Comparison of ENCODE assay signal across 27 cellular contexts in the genomic region with DNA sequence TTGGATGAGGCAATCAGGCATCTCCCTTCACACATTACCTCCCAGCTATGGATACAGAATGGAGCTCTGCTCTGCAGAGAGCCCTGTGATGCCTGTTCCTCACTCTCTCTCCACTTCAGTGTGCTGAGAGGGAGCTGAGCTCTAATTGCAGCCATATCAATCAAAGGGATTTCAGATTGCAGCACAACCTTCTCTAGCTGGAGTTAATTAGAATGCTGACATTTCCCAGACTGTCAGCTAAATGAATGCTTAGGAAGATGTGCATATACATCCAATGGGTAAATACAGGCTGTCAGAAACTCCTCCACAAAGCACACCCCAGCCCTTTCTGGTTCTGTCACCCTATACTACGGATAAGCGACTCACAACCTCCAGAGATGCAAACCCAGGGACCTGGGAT.
"Had no signal": no experiment of that assay in that cellular context is flagged by ENCODE, and none has a peak within 500 bp of the region (broad histone marks: within the 10 kb centered on the region; RNA-seq: fewer than 3 reads in every experiment).

No MANE protein-coding gene starts in this region.

- H3K4me1 ChIP-seq: ascending aorta, body of pancreas had no signal

- H3K4me3 Mint-ChIP-seq: activated CD8-positive, alpha-beta T cell treated with anti-CD3 and anti-CD28 coated beads for 36 hours; activated naive CD8-positive, alpha-beta T cell treated with anti-CD3 and anti-CD28 coated beads, Interleukin-2, amount 50 U/mL, for 24 hours; activated T-cell treated with anti-CD3 and anti-CD28 coated beads, Interleukin-2, amount 50 U/mL, for 24 hours; activated T-helper 1 cell treated with anti-CD3 and anti-CD28 coated beads, Interleukin-12 subunit alpha, Interleukin-12 subunit beta, Interleukin-2, Interleukin-4 antibody, amounts not matched to agents 30 ng/mL and 10 ng/mL and 1 ng/mL, durations not matched to agents 14 hours and 24 hours and 36 hours; T-helper 1 cell treated with Interleukin-12 subunit alpha and Interleukin-12 subunit beta and Interleukin-4 antibody, amounts not matched to agents 30 μg/mL and 1 μg/mL, for 36 hours had no signal

- DNase-seq: activated CD4-positive, alpha-beta T cell treated with anti-CD3 and anti-CD28 coated beads for 4 hours; activated CD8-positive, alpha-beta memory T cell treated with anti-CD3 and anti-CD28 coated beads, Interleukin-2, amount 50 U/mL, for 48 hours; activated CD8-positive, alpha-beta T cell treated with anti-CD3 and anti-CD28 coated beads for 36 hours; activated effector memory CD4-positive, alpha-beta T cell treated with anti-CD3 and anti-CD28 coated beads, Interleukin-2, amount 50 U/mL, for 16 hours; activated naive CD4-positive, alpha-beta T cell treated with Interleukin-2 at 50 U/mL for 16 hours; activated naive CD8-positive, alpha-beta T cell treated with anti-CD3 and anti-CD28 coated beads, Interleukin-2, amount 50 U/mL, for 24 hours; activated T-cell treated with anti-CD3 and anti-CD28 coated beads, Interleukin-2, amount 50 U/mL, for 24 hours; amniotic stem cell; body of pancreas; IMR-90; Kasumi-1; KBM-7; NCI-H1930; NCI-H2107; NCI-H226; NCI-H526; NCI-H774; NK-92 treated with Interleukin-12 subunit alpha and Interleukin-12 subunit beta, amount 100 ng/mL, for 24 hours; OCI-M1; RPMI8226 had no signal

- H3K9me3 ChIP-seq: body of pancreas had no signal

- H3K27me3 ChIP-seq: ascending aorta, body of pancreas had no signal

- H3K9me3 Mint-ChIP-seq: activated naive CD4-positive, alpha-beta T cell treated with anti-CD3 and anti-CD28 coated beads, Interleukin-2, amount 50 U/mL, for 72 hours; activated naive CD8-positive, alpha-beta T cell treated with anti-CD3 and anti-CD28 coated beads, Interleukin-2, amount 50 U/mL, for 24 hours; activated T-helper 1 cell treated with anti-CD3 and anti-CD28 coated beads, Interleukin-12 subunit alpha, Interleukin-12 subunit beta, Interleukin-2, Interleukin-4 antibody, amounts not matched to agents 30 ng/mL and 10 ng/mL and 1 ng/mL, durations not matched to agents 14 hours and 24 hours and 36 hours; T-helper 1 cell treated with Interleukin-12 subunit alpha and Interleukin-12 subunit beta and Interleukin-4 antibody, amounts not matched to agents 30 μg/mL and 1 μg/mL, for 36 hours had no signal

- H3K27ac Mint-ChIP-seq: activated CD8-positive, alpha-beta T cell treated with anti-CD3 and anti-CD28 coated beads for 36 hours; activated naive CD4-positive, alpha-beta T cell treated with anti-CD3 and anti-CD28 coated beads, Interleukin-2, amount 50 U/mL, for 72 hours; activated naive CD8-positive, alpha-beta T cell treated with anti-CD3 and anti-CD28 coated beads, Interleukin-2, amount 50 U/mL, for 24 hours; activated T-cell treated with anti-CD3 and anti-CD28 coated beads, Interleukin-2, amount 50 U/mL, for 24 hours; activated T-helper 1 cell treated with anti-CD3 and anti-CD28 coated beads, Interleukin-12 subunit alpha, Interleukin-12 subunit beta, Interleukin-2, Interleukin-4 antibody, amounts not matched to agents 30 ng/mL and 10 ng/mL and 1 ng/mL, durations not matched to agents 14 hours and 24 hours and 36 hours; T-helper 1 cell treated with Interleukin-12 subunit alpha and Interleukin-12 subunit beta and Interleukin-4 antibody, amounts not matched to agents 30 μg/mL and 1 μg/mL, for 36 hours had no signal

- H3K4me3 ChIP-seq: ascending aorta, body of pancreas had no signal

- H3K36me3 Mint-ChIP-seq: activated naive CD4-positive, alpha-beta T cell treated with anti-CD3 and anti-CD28 coated beads, Interleukin-2, amount 50 U/mL, for 72 hours had no signal

- H3K36me3 ChIP-seq: ascending aorta had no signal

- H3K4me1 Mint-ChIP-seq: activated naive CD8-positive, alpha-beta T cell treated with anti-CD3 and anti-CD28 coated beads, Interleukin-2, amount 50 U/mL, for 24 hours had no signal

- H3K27ac ChIP-seq: ascending aorta, body of pancreas had no signal

- ATAC-seq: activated CD4-positive, CD25-positive, alpha-beta regulatory T cell treated with anti-CD3 and anti-CD28 coated beads, Interleukin-2, amount 50 U/mL, for 24 hours; activated CD8-positive, alpha-beta T cell treated with anti-CD3 and anti-CD28 coated beads for 36 hours; activated naive CD4-positive, alpha-beta T cell treated with anti-CD3 and anti-CD28 coated beads, Interleukin-2, amount 50 U/mL, for 72 hours; activated naive CD8-positive, alpha-beta T cell treated with anti-CD3 and anti-CD28 coated beads, Interleukin-2, amount 50 U/mL, for 24 hours; body of pancreas; Panc1; Right ventricle myocardium inferior had no signal
